In genomic region chr10:81838950-81839349, GRCh38 we compare ENCODE assay signal across 15 cellular contexts. TPM values are rescaled to one million over a fixed set of nuclear protein-coding genes. Genes with fewer than 3 reads are reported as not detected.
A peak's percentile ranks its signal among the peaks of the same experiment; 100 is the strongest.
DNase-seq lines count a peak whose midpoint lies in the region; ATAC-seq and TF ChIP-seq lines count a peak whose summit lies in the region.
"Had no signal": no experiment of that assay in that cellular context is flagged by ENCODE, and none has a peak within 500 bp of the region (broad histone marks: within the 10 kb centered on the region; RNA-seq: fewer than 3 reads in every experiment).

No MANE protein-coding gene starts in this region.

- H3K36me3 ChIP-seq in GM06990 (ENCODE audit: control insufficient read depth, insufficient read depth, low read length) (no peaks in the 10 kb centered on the region), HAP-1 (replicated peaks) (no peaks in the 10 kb centered on the region)
- H3K36me3 ChIP-seq: gastroesophageal sphincter, left lung had no signal

- no peaks in the 10 kb centered on the region for H3K36me3 Mint-ChIP-seq in activated naive CD8-positive, alpha-beta T cell treated with anti-CD3 and anti-CD28 coated beads for 36 hours
- H3K36me3 Mint-ChIP-seq: activated naive CD8-positive, alpha-beta T cell had no signal

- H3K4me3 ChIP-seq in GM06990 (replicated peaks; ENCODE audit: low read depth, low read length): no peak overlapping the region
- H3K4me3 ChIP-seq in HAP-1: no peak overlapping the region
- H3K4me3 ChIP-seq: gastroesophageal sphincter, left lung had no signal

- H3K27ac Mint-ChIP-seq in activated naive CD8-positive, alpha-beta T cell treated with anti-CD3 and anti-CD28 coated beads for 36 hours: no peak overlapping the region
- H3K27ac Mint-ChIP-seq: activated naive CD8-positive, alpha-beta T cell had no signal

- no peaks in the 10 kb centered on the region for H3K9me3 Mint-ChIP-seq in activated naive CD8-positive, alpha-beta T cell treated with anti-CD3 and anti-CD28 coated beads for 36 hours

- no peak for ATAC-seq in HG03095 (IDR thresholded peaks at IDR 0.05; ENCODE audit: unreplicated experiment)
- ATAC-seq: gastroesophageal sphincter, left lung had no signal

- H3K4me1 Mint-ChIP-seq in activated naive CD8-positive, alpha-beta T cell treated with anti-CD3 and anti-CD28 coated beads for 36 hours: no peaks in the 10 kb centered on the region

- H3K27ac ChIP-seq in 22Rv1: no peak overlapping the region
- H3K27ac ChIP-seq: gastroesophageal sphincter, left lung had no signal

- peak; percentile 61 for TF ChIP-seq CTCF in 22Rv1 (IDR thresholded peaks at IDR 0.05)
- TF ChIP-seq CTCF in GM06990 (IDR thresholded peaks at IDR 0.05; ENCODE audit: insufficient read depth, low read length, poor library complexity, severe bottlenecking): peak; percentile 15

- in situ Hi-C loops in SK-MEL-5 (cut with HindIII; ENCODE audit: low pct_unique_long_range_greater_than_20kb, low sequenced_read_pairs) (no loop called here), HAP-1 (cut with MboI; ENCODE audit: low sequenced_read_pairs) (no loop called here)

- H3K4me1 ChIP-seq in HAP-1: no peaks in the 10 kb centered on the region
- H3K4me1 ChIP-seq: gastroesophageal sphincter, left lung had no signal

- H3K27me3 Mint-ChIP-seq in activated naive CD8-positive, alpha-beta T cell treated with anti-CD3 and anti-CD28 coated beads for 36 hours: peaks cover 3% of the 10 kb centered on the region
- H3K27me3 Mint-ChIP-seq: activated naive CD8-positive, alpha-beta T cell had no signal

- DNase-seq in GM06990 (ENCODE audit: extremely low read depth, insufficient read length): no peak
- peak; percentile 55 for DNase-seq in SK-MEL-5 (ENCODE audit: low read depth, low spot score)
- DNase-seq in iPS-NIHi7 (ENCODE audit: extremely low spot score): peak; percentile 61
- no peak for DNase-seq in HAP-1 (ENCODE audit: low spot score in 2 of 2)
- no peak for DNase-seq in activated naive CD8-positive, alpha-beta T cell treated with anti-CD3 and anti-CD28 coated beads for 36 hours
- DNase-seq in activated effector memory CD4-positive, alpha-beta T cell treated with Interleukin-2 at 50 U/mL for 16 hours: no peak
- DNase-seq: cortex of kidney, left lung, NCI-H187 treated with DMSO at 0.1 percent for 48 hours, occipital lobe, T-helper 9 cell had no signal

- H3K27me3 ChIP-seq in GM06990 (replicated peaks; ENCODE audit: control insufficient read depth, insufficient read depth, low read length) (no peaks in the 10 kb centered on the region), HAP-1 (ENCODE audit: low read depth) (no peaks in the 10 kb centered on the region)
- H3K27me3 ChIP-seq: gastroesophageal sphincter, left lung had no signal

- H3K4me3 Mint-ChIP-seq in activated naive CD8-positive, alpha-beta T cell treated with anti-CD3 and anti-CD28 coated beads for 36 hours: no peak overlapping the region
- H3K4me3 Mint-ChIP-seq: activated naive CD8-positive, alpha-beta T cell had no signal

- no peaks in the 10 kb centered on the region for H3K9me3 ChIP-seq in HAP-1
- H3K9me3 ChIP-seq: gastroesophageal sphincter, left lung had no signal

RNA-seq across cellular contexts. Expression of gene NRG3, which starts 36.0 kb away (rescaled TPM):
- 4.1 and 4.6 TPM in 2 replicates for total RNA-seq in SK-MEL-5 (2014; rRNA removed; shearing (Covaris generic))
- polyA plus RNA-seq in SK-MEL-5 (2015; cell fraction: cytosol; rRNA removed): 8.9 and 12.3 TPM in 2 replicates
- polyA plus RNA-seq in SK-MEL-5 (2015; cell fraction: nucleus; rRNA removed): 10.9 and 16.8 TPM in 2 replicates
- total RNA-seq in activated naive CD8-positive, alpha-beta T cell treated with anti-CD3 and anti-CD28 coated beads for 36 hours: not detected

Comparison
In these comparisons a context has a peak if more than half of its experiments do, and no peak if none do; other contexts are left out.
1. DNase-seq: peak in SK-MEL-5 (single experiment) and iPS-NIHi7 (single experiment); none in GM06990 (single experiment), HAP-1 (0 of 2), activated naive CD8-positive, alpha-beta T cell treated with anti-CD3 and anti-CD28 coated beads for 36 hours (single experiment) and activated effector memory CD4-positive, alpha-beta T cell treated with Interleukin-2 at 50 U/mL for 16 hours (single experiment).